In genomic region chr6:89044988-89045387, GRCh38 we compare ENCODE assay signal across 1 cellular context.
TF ChIP-seq lines count a peak whose summit lies in the region.

No MANE protein-coding gene starts in this region.

TF ChIP-seq in H1, 55 proteins besides CTCF, POLR2A, EP300 and RAD21:
- TF ChIP-seq RXRA (IDR thresholded peaks at IDR 0.05; ENCODE audit: insufficient read depth, low read depth, low read length) = no peak
- TF ChIP-seq GABPA (IDR thresholded peaks at IDR 0.05; ENCODE audit: borderline replicate concordance, insufficient read depth, low read length) = no peak
TF ChIP-seq in H1: peak in this region for 0.
